33 cellular contexts compared by ENCODE assay signal in the genomic region with DNA sequence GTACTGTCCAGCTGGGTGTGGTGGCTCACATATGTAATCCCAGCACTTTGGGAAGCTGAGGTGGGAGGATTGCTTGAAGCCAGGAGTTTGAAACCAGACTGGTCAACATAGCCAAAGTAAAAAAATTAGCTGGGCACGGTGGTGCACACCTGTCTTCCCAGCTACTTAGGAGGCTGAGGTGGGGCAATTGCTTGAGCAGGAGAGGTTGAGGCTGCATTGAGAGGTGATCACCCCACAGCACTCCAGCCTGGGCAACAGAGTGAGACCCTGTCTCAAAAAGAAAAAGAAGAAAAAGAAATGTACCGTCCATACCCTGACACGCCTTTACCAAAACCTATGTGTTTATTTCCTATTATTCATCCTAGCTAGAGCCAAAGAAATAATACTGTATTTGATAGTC. TPM values are rescaled to one million over a fixed set of nuclear protein-coding genes. Genes with fewer than 3 reads are reported as not detected.
"Had no signal": no experiment of that assay in that cellular context is flagged by ENCODE, and none has a peak within 500 bp of the region (broad histone marks: within the 10 kb centered on the region; RNA-seq: fewer than 3 reads in every experiment).

No MANE protein-coding gene starts in this region.

- H3K27me3 ChIP-seq: colonic mucosa, esophagus muscularis mucosa, foreskin keratinocyte, gastroesophageal sphincter, heart left ventricle, left lung, neural progenitor cell, right atrium auricular region, sigmoid colon, testis, tibial artery, vagina had no signal

- FAIRE-seq: endothelial cell of umbilical vein, islet of Langerhans had no signal

- ATAC-seq: foreskin keratinocyte; gastroesophageal sphincter; heart left ventricle; left cardiac atrium; left lung; naive thymus-derived CD4-positive, alpha-beta T cell; stimulated activated effector memory CD8-positive, alpha-beta T cell treated with anti-CD3 and anti-CD28 coated beads, Interleukin-12 subunit alpha, Interleukin-12 subunit beta, amount 100 ng/mL, for 72 hours; stimulated activated naive CD8-positive, alpha-beta T cell treated with anti-CD3 and anti-CD28 coated beads, Interleukin-15, Interleukin-2, amounts not matched to agents 100 U/mL and 50 U/mL, for 24 hours had no signal

- H3K9me3 ChIP-seq: colonic mucosa, prostate gland, testis had no signal

- H3K4me2 ChIP-seq: neural progenitor cell had no signal

- H3K4me3 ChIP-seq: colonic mucosa, esophagus muscularis mucosa, gastroesophageal sphincter, heart left ventricle, left lung, mucosa of descending colon, neural progenitor cell, prostate gland, right atrium auricular region, sigmoid colon, testis, tibial artery, vagina had no signal

- H2AFZ ChIP-seq: neural progenitor cell had no signal

- H3K27ac ChIP-seq: esophagus muscularis mucosa, foreskin keratinocyte, gastroesophageal sphincter, heart left ventricle, left lung, neural progenitor cell, prostate gland, right atrium auricular region, sigmoid colon, testis, tibial artery, vagina had no signal

- DNase-seq: effector CD8-positive, alpha-beta T cell; endodermal cell; foreskin keratinocyte; heart left ventricle; hippocampal formation; left cardiac atrium; left lung; mesenchymal stem cell; naive thymus-derived CD4-positive, alpha-beta T cell; sigmoid colon; stimulated activated CD4-positive, alpha-beta T cell treated with anti-CD3 and anti-CD28 coated beads, Interleukin-2, amount 100 ng/mL, for 24 hours; stimulated activated CD4-positive, alpha-beta T cell treated with anti-CD3 and anti-CD28 coated beads, Interleukin-4, amount 100 ng/mL, for 24 hours; stimulated activated naive CD8-positive, alpha-beta T cell treated with anti-CD3 and anti-CD28 coated beads, Interleukin-15, Interleukin-2, amounts not matched to agents 100 U/mL and 50 U/mL, for 24 hours; substantia nigra; testis; tibial artery had no signal

- H3K36me3 ChIP-seq: colonic mucosa, esophagus muscularis mucosa, gastroesophageal sphincter, heart left ventricle, left lung, neural progenitor cell, prostate gland, right atrium auricular region, sigmoid colon, vagina had no signal

- H3K4me1 ChIP-seq: esophagus muscularis mucosa, foreskin keratinocyte, gastroesophageal sphincter, left lung, neural progenitor cell, prostate gland, right atrium auricular region, sigmoid colon, testis, tibial artery, vagina had no signal

RNA-seq across cellular contexts. Expression of a gene that starts 20.1 kb away (rescaled TPM):
- total RNA-seq: colonic mucosa; endodermal cell; endothelial cell of umbilical vein; epithelial cell of proximal tubule; esophagus muscularis mucosa; foreskin keratinocyte; gastroesophageal sphincter; heart left ventricle; kidney epithelial cell; left cardiac atrium; left lung; lower leg skin; lung microvascular endothelial cell; mucosa of descending colon; naive thymus-derived CD4-positive, alpha-beta T cell; osteoblast; prostate gland; right atrium auricular region; sigmoid colon; ureter; vagina had no signal
- polyA plus RNA-seq: endothelial cell of umbilical vein; foreskin keratinocyte; heart left ventricle; naive thymus-derived CD4-positive, alpha-beta T cell; sigmoid colon had no signal
